In the genomic region with DNA sequence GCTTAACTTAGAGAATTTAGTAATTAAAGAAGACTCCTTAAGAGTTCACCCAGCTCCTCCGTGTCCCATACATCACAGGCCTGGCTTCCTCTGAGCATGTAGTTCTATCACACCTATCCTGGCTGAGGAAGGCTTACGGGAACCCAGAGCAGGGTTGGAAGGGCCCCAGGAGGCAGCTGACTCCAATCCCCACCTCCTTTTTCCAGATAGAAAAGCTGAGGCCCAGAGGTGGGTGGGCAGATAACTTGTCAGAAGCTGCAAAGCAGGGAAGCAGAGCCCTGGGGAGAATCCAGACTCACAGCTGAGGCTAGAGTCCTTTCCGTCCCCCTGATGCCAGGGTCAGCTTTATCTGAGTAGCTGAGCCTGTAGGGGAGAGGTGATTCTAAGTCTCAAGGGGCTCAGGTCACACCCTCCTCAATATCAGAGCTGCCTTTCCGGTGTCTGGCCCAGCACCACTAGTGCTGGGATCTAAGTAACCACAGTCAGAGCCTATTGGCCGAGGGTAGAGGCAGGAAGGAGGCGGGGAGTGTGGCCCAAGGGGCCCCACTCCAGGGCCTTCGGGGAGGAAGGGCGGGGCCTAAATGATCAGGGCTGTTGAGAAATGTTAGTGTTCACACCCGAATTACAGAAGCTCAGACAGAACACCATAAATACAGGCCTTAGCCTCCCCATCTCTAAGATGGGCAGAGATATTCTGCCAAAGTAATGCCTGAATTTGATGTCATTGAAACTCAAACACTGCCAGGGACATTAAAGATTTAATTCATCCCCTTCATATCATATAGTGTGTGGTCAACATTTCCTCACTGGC, we compare ENCODE assay signal across 8 cellular contexts. TPM values are rescaled to one million over a fixed set of nuclear protein-coding genes. Genes with fewer than 3 reads are reported as not detected.
DNase-seq lines count a peak whose midpoint lies in the region; TF ChIP-seq lines count a peak whose summit lies in the region.

No MANE protein-coding gene starts in this region.

- H3K9ac ChIP-seq in fibroblast of lung (ENCODE audit: insufficient read depth, low read length) = no peak overlapping the region
- no peak overlapping the region for H3K9ac ChIP-seq in trophoblast cell (ENCODE audit: low read length)

- TF ChIP-seq CTCF in GM12865 (IDR thresholded peaks at IDR 0.05; ENCODE audit: insufficient read depth, low read depth, low read length, missing control alignments) = no peak
- no peak for TF ChIP-seq CTCF in HEK293 (tag by site-specific recombination; IDR thresholded peaks at IDR 0.05)
- no peak for TF ChIP-seq CTCF in NB4 (IDR thresholded peaks at IDR 0.05; ENCODE audit: low read depth, low read length)
- TF ChIP-seq CTCF in fibroblast of lung (conservative IDR thresholded peaks at IDR 0.05 in 1 of 2, IDR thresholded peaks at IDR 0.05 in 1 of 2; ENCODE audit: low read depth in 1 of 2, low read length in 2 of 2) = no peak

- peaks cover 13% of the 10 kb centered on the region for H3K79me1 ChIP-seq in trophoblast cell (ENCODE audit: low read length)

- peak overlapping the region; percentile 5 for H2BK12ac ChIP-seq in trophoblast cell (ENCODE audit: low read length)

- no CpG with 5 or more reads among the region's 9 CpGs for WGBS in trophoblast cell (ENCODE audit: extremely low coverage, insufficient coverage, insufficient read length)

- peak overlapping the region; percentile 12 for H2BK5ac ChIP-seq in trophoblast cell (ENCODE audit: low read depth, low read length, poor library complexity)

- no peaks in the 10 kb centered on the region for H4K20me1 ChIP-seq in fibroblast of lung (ENCODE audit: control insufficient read depth, extremely low read depth, insufficient read depth, low read length)

- H3K79me2 ChIP-seq in fibroblast of lung (ENCODE audit: control insufficient read depth, insufficient read depth, low read length) (no peaks in the 10 kb centered on the region), trophoblast cell (ENCODE audit: control insufficient read depth, insufficient read depth, low read length, poor library complexity) (no peaks in the 10 kb centered on the region)

- peak; percentile 20 for TF ChIP-seq POLR2A in NB4 (IDR thresholded peaks at IDR 0.05; ENCODE audit: extremely low read depth, insufficient read length)

- H2BK120ac ChIP-seq in trophoblast cell (ENCODE audit: insufficient read depth, low read length, poor library complexity) = peak overlapping the region; percentile 41

- H3K27ac ChIP-seq in HEK293 (ENCODE audit: extremely low read depth, low read depth, low read length) (no peak overlapping the region; the same call in 1 of the 2 replicates), fibroblast of lung (ENCODE audit: insufficient read depth, low read length) (no peak overlapping the region), trophoblast cell (ENCODE audit: low read depth, low read length) (peak overlapping the region; percentile 56)

- H4K91ac ChIP-seq in trophoblast cell (ENCODE audit: low read depth, low read length) = peak overlapping the region; percentile 45

- no peak overlapping the region for H3K4me2 ChIP-seq in fibroblast of lung (ENCODE audit: extremely low read depth, insufficient read depth, low read length)
- no peak overlapping the region for H3K4me2 ChIP-seq in trophoblast cell (ENCODE audit: low read length)

- no peak overlapping the region for H2AFZ ChIP-seq in fibroblast of lung (ENCODE audit: low read length)
- no peak overlapping the region for H2AFZ ChIP-seq in trophoblast cell (ENCODE audit: insufficient read depth, low read length, poor library complexity)

- H3K4me3 ChIP-seq in GM12865 (ENCODE audit: low read depth, low read length) = peak overlapping the region; percentile 85
- no peak overlapping the region for H3K4me3 ChIP-seq in HEK293 (ENCODE audit: low read depth, low read length)
- peak overlapping the region; percentile 32 for H3K4me3 ChIP-seq in NB4 (ENCODE audit: low read depth, low read length)
- no peak overlapping the region for H3K4me3 ChIP-seq in fibroblast of lung (replicated peaks in 1 of 4; ENCODE audit: control extremely low read depth in 1 of 4, insufficient read depth in 1 of 4, low read depth in 3 of 4, low read length in 4 of 4)
- H3K4me3 ChIP-seq in trophoblast cell (ENCODE audit: low read depth, low read length) = no peak overlapping the region

- peak overlapping the region; percentile 61 for H4K8ac ChIP-seq in trophoblast cell (ENCODE audit: low read depth, low read length)

- no peak overlapping the region for H4K12ac ChIP-seq in trophoblast cell (ENCODE audit: low read depth, low read length)

- H3K27me3 ChIP-seq in fibroblast of lung (ENCODE audit: control insufficient read depth, insufficient read depth, low read length) = no peaks in the 10 kb centered on the region
- no peaks in the 10 kb centered on the region for H3K27me3 ChIP-seq in trophoblast cell (ENCODE audit: insufficient read depth, low read length)

- H3K14ac ChIP-seq in trophoblast cell (ENCODE audit: low read length) = peak overlapping the region; percentile 47

- H3K4ac ChIP-seq in trophoblast cell (ENCODE audit: low read depth, low read length) = peak overlapping the region; percentile 15

- H3K9me3 ChIP-seq in HEK293 (ENCODE audit: control insufficient read depth, insufficient read depth, low read depth, low read length) (no peaks in the 10 kb centered on the region), fibroblast of lung (ENCODE audit: control insufficient read depth, insufficient read depth, low read depth, low read length) (no peaks in the 10 kb centered on the region), trophoblast cell (ENCODE audit: insufficient read depth, low read depth, low read length) (no peaks in the 10 kb centered on the region)

- POLR2A ChIA-PET in HEK293 (lab: Yijun Ruan, JAX) = interaction anchor here (0.5 to 3.1 kb wide), 3 partner anchors 10 to 39 kb away, joined by 4 to 46 read pairs (median 9); partner anchors contain the start of genes CCDC69 and GM2A

- CTCF ChIA-PET in HEK293 (lab: Yijun Ruan, JAX) = interaction anchor here (0.5 to 1.6 kb wide), 5 partner anchors 9 to 131 kb away, joined by 3 to 8 read pairs (median 4); no protein-coding TSS in a partner anchor

- H3K18ac ChIP-seq in trophoblast cell (ENCODE audit: low read length) = peak overlapping the region; percentile 14

- H3K4me1 ChIP-seq in HEK293 (ENCODE audit: control insufficient read depth, insufficient read depth, low read length) = 0 out of 2 replicates have a peak, but pooled peaks cover 4% of the 10 kb centered on the region
- no peaks in the 10 kb centered on the region for H3K4me1 ChIP-seq in fibroblast of lung (ENCODE audit: control insufficient read depth, extremely low read depth, insufficient read depth, low read length)
- H3K4me1 ChIP-seq in trophoblast cell (ENCODE audit: control insufficient read depth in 1 of 2, insufficient read depth in 2 of 2, low read length in 2 of 2) = peaks cover 26 to 39% of the 10 kb centered on the region in 2 experiments

- H2AK5ac ChIP-seq in trophoblast cell (ENCODE audit: low read length) = no peak overlapping the region

- H3K36me3 ChIP-seq in HEK293 (ENCODE audit: control insufficient read depth in 2 of 2, insufficient read depth in 1 of 2, low read length in 2 of 2) (no peaks in the 10 kb centered on the region), fibroblast of lung (ENCODE audit: control insufficient read depth, insufficient read depth, low read length) (no peaks in the 10 kb centered on the region), trophoblast cell (ENCODE audit: control insufficient read depth in 1 of 2, insufficient read depth in 2 of 2, low read length in 2 of 2) (no peaks in the 10 kb centered on the region)

- DNase-seq in GM12865 (ENCODE audit: low read depth) (peak; percentile 96), NB4 (ENCODE audit: low read depth) (peak; percentile 98), fibroblast of lung (ENCODE audit: low read depth in 2 of 2) (peak; percentile 17 to 53), trophoblast cell (peak; percentile 79 to 82), ureter (ENCODE audit: low spot score) (peak; percentile 84), DMS 273 treated with DMSO at 0.1 percent for 48 hours (lab: John Stamatoyannopoulos, UW) (no peak)
- DNase-seq in activated CD8-positive, alpha-beta memory T cell treated with anti-CD3 and anti-CD28 coated beads, Interleukin-2, amount 50 U/mL, for 4 hours = peak; percentile 78

- H3K23ac ChIP-seq in trophoblast cell (ENCODE audit: low read length) = no peak overlapping the region

TF ChIP-seq in HEK293, 187 proteins besides CTCF, POLR2A, EP300 and RAD21 (continues in another document):
- peak; percentile 45; the same call in 1 of the 2 replicates for TF ChIP-seq KLF1 (tag by site-specific recombination; IDR thresholded peaks at IDR 0.05)
- TF ChIP-seq ZNF211 (tag by site-specific recombination; IDR thresholded peaks at IDR 0.05; ENCODE audit: low read depth) = no peak
- no peak for TF ChIP-seq SCRT1 (tag by site-specific recombination; IDR thresholded peaks at IDR 0.05; ENCODE audit: borderline replicate concordance)
- no peak for TF ChIP-seq ZNF521 (tag by site-specific recombination; IDR thresholded peaks at IDR 0.05)
- TF ChIP-seq ZNF548 (tag by site-specific recombination; IDR thresholded peaks at IDR 0.05) = no peak
- 0 out of 2 replicates have a peak, but pooled peaks have one; percentile 35 for TF ChIP-seq ZNF335 (tag by site-specific recombination; conservative IDR thresholded peaks at IDR 0.05)
- no peak for TF ChIP-seq HOXC10 (CRISPR knock-in tag; IDR thresholded peaks at IDR 0.05)

RNA-seq across cellular contexts. Expression of gene CCDC69, which starts 9.9 kb away (rescaled TPM):
- total RNA-seq in fibroblast of lung (4.0 and 6.4 TPM in 2 replicates), ureter (53.4 TPM)
- 1.5 and 2.3 TPM in 2 replicates for polyA plus RNA-seq in fibroblast of lung
- 1.1 and 1.9 TPM in 2 replicates for polyA plus RNA-seq in fibroblast of lung (2012)
- polyA minus RNA-seq in fibroblast of lung (ENCODE audit: low replicate concordance) = 2.8 TPM in 1 of 2 replicates, not detected in the other
- 9.9 and 10.2 TPM in 2 replicates for polyA plus RNA-seq in trophoblast cell (2013)

RNA-seq across cellular contexts. Expression of gene GM2A, which starts 39.0 kb away (rescaled TPM):
- 24.9 and 28.2 TPM in 2 replicates for total RNA-seq in fibroblast of lung
- 11.9 and 20.0 TPM in 2 replicates for polyA plus RNA-seq in fibroblast of lung
- polyA plus RNA-seq in fibroblast of lung (2012) = 16.9 and 23.0 TPM in 2 replicates
- 24.7 and 46.9 TPM in 2 replicates for polyA minus RNA-seq in fibroblast of lung (ENCODE audit: low replicate concordance)
- polyA plus RNA-seq in trophoblast cell (2013) = 103 and 109 TPM in 2 replicates
- 60.7 TPM for total RNA-seq in ureter

RNA-seq across cellular contexts. Expression of gene ANXA6, which starts 56.4 kb away (rescaled TPM):
- total RNA-seq in fibroblast of lung = 430 and 615 TPM in 2 replicates
- polyA plus RNA-seq in fibroblast of lung = 421 and 591 TPM in 2 replicates
- polyA plus RNA-seq in fibroblast of lung (2012) = 503 and 689 TPM in 2 replicates
- 567 and 955 TPM in 2 replicates for polyA minus RNA-seq in fibroblast of lung (ENCODE audit: low replicate concordance)
- polyA plus RNA-seq in trophoblast cell (2013) = 81.4 and 88.5 TPM in 2 replicates
- total RNA-seq in ureter = 123 TPM

Comparison
In these comparisons a context has a peak if more than half of its experiments do, and no peak if none do; other contexts are left out.
1. H3K4me3 ChIP-seq: peak in GM12865 (single experiment) and NB4 (single experiment); none in HEK293 (single experiment), fibroblast of lung (0 of 4) and trophoblast cell (single experiment).